20 cellular contexts compared by ENCODE assay signal in the genomic region with DNA sequence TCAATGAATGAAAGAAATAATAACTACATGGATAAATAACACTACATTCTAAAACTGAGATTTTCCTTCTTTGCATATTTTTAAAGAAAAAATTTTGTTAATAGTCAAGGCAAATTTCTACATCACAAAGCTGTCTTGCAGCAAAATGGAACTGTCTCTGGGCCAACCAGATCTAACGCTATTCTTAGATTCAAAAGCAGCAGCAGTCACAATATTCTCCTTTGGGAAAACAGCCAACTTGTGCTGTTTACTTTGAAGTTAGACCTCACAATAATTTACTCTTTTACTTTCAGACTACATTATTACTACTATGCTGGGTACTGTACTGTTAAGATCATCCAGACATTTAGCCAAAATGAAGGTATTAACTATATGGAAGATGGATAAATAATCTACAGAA.
DNase-seq lines count a peak whose midpoint lies in the region; ATAC-seq, FAIRE-seq and TF ChIP-seq lines count a peak whose summit lies in the region.
"Had no signal": no experiment of that assay in that cellular context is flagged by ENCODE, and none has a peak within 500 bp of the region (broad histone marks: within the 10 kb centered on the region; RNA-seq: fewer than 3 reads in every experiment).

No MANE protein-coding gene starts in this region.

- no peak overlapping the region for H2AFZ ChIP-seq in endothelial cell of umbilical vein (ENCODE audit: low read depth, low read length)

- no peaks in the 10 kb centered on the region for H3K9me1 ChIP-seq in endothelial cell of umbilical vein (replicated peaks; ENCODE audit: control insufficient read depth, extremely low read depth, insufficient read depth, low read length)

- POLR2A ChIA-PET in endothelial cell of umbilical vein (lab: Charles Lee): no interaction called here

- no peaks in the 10 kb centered on the region for H4K20me1 ChIP-seq in endothelial cell of umbilical vein (replicated peaks; ENCODE audit: control insufficient read depth, extremely low read depth, insufficient read depth, low read length)

- no peaks in the 10 kb centered on the region for H3K9me3 ChIP-seq in left ventricle myocardium inferior (replicated peaks)
- H3K9me3 ChIP-seq in endothelial cell of umbilical vein (replicated peaks; ENCODE audit: control insufficient read depth, insufficient read depth, low read length): no peaks in the 10 kb centered on the region
- H3K9me3 ChIP-seq in aorta (ENCODE audit: control insufficient read depth, low read length): no peaks in the 10 kb centered on the region
- H3K9me3 ChIP-seq: SJCRH30 had no signal

- FAIRE-seq in endothelial cell of umbilical vein (lab: Jason Lieb, UNC) (no peak), urothelium cell line (lab: Jason Lieb, UNC) (peak; percentile 53)
- FAIRE-seq: A204.1, GM12892, HepG2 had no signal

- peaks cover 20% of the 10 kb centered on the region for H3K4me1 ChIP-seq in left ventricle myocardium inferior
- no peaks in the 10 kb centered on the region for H3K4me1 ChIP-seq in endothelial cell of umbilical vein (ENCODE audit: control insufficient read depth, extremely low read depth, insufficient read depth, low read length)
- no peaks in the 10 kb centered on the region for H3K4me1 ChIP-seq in aorta (ENCODE audit: control insufficient read depth in 1 of 2, insufficient read depth in 2 of 2, low read length in 2 of 2)
- H3K4me1 ChIP-seq: SJCRH30 had no signal

- H3K79me2 ChIP-seq in endothelial cell of umbilical vein (ENCODE audit: control insufficient read depth, insufficient read depth, low read length): no peaks in the 10 kb centered on the region

- CTCF ChIA-PET in endothelial cell of umbilical vein (lab: Charles Lee): no interaction called here

- BruUV-seq in endothelial cell of umbilical vein (replicated peaks; lab: Mats Ljungman, UMichigan): no TSS peak

- H3K27ac ChIP-seq in left ventricle myocardium inferior (replicated peaks) (no peak overlapping the region), endothelial cell of umbilical vein (ENCODE audit: insufficient read depth, low read depth, low read length) (no peak overlapping the region), aorta (ENCODE audit: low read depth in 1 of 2, low read length in 2 of 2) (no peak overlapping the region)
- H3K27ac ChIP-seq: SJCRH30 had no signal

- TF ChIP-seq POLR2A in endothelial cell of umbilical vein (IDR thresholded peaks at IDR 0.05; ENCODE audit: low read depth, low read length): no peak

- DNase-seq in Right ventricle myocardium superior (no peak), left ventricle myocardium inferior (no peak), endothelial cell of umbilical vein (ENCODE audit: low read depth, low spot score) (peak; percentile 32), left kidney (ENCODE audit: low read depth, low spot score) (peak; percentile 4), urothelium cell line (ENCODE audit: low spot score) (no peak), aorta (no peak), C1 segment of cervical spinal cord (lab: John Stamatoyannopoulos, UW) (no peak)
- DNase-seq: CD4-positive, CD25-positive, alpha-beta regulatory T cell; DMS79 treated with DMSO at 0.1 percent for 48 hours; GDM1; HFFc6; MM.1S; NCI-H1105; NCI-H187; NCI-H2171; SJCRH30 had no signal

- intact Hi-C loops in Right ventricle myocardium superior (cut with DNase I): no loop called here
- intact Hi-C loops in left ventricle myocardium inferior (cut with micrococcal nuclease): no loop called here
- intact Hi-C loops in endothelial cell of umbilical vein (cut with micrococcal nuclease): no loop called here
- intact Hi-C loops in aorta (cut with DNase I): no loop called here

- H3K9ac ChIP-seq in endothelial cell of umbilical vein (replicated peaks; ENCODE audit: extremely low read depth, insufficient read depth, low read length): no peak overlapping the region

- 3 to 6% methylated on average over 1 of the region's 1 CpG for WGBS in aorta, 2 donors

- H3K4me3 ChIP-seq in left ventricle myocardium inferior (no peak overlapping the region), endothelial cell of umbilical vein (replicated peaks in 1 of 3; ENCODE audit: insufficient read depth in 1 of 3, low read depth in 1 of 3, low read length in 3 of 3) (no peak overlapping the region), aorta (ENCODE audit: low read length in 2 of 2) (no peak overlapping the region)
- H3K4me3 ChIP-seq: SJCRH30 had no signal

- no peak overlapping the region for H3K4me2 ChIP-seq in endothelial cell of umbilical vein (ENCODE audit: insufficient read depth, low read length)

- dilution Hi-C loops in endothelial cell of umbilical vein (cut with MboI; ENCODE audit: extremely low pct_ligation_motif_present, low sequenced_read_pairs): no loop called here

- TF ChIP-seq CTCF in left ventricle myocardium inferior (IDR thresholded peaks at IDR 0.05; ENCODE audit: borderline replicate concordance) (no peak), endothelial cell of umbilical vein (IDR thresholded peaks at IDR 0.05; ENCODE audit: extremely low read depth in 1 of 2, insufficient read depth in 1 of 2, low read depth in 1 of 2, low read length in 2 of 2) (no peak)

- peak; percentile 59 for ATAC-seq in Right ventricle myocardium superior (ENCODE audit: poor library complexity)
- no peak for ATAC-seq in aorta (ENCODE audit: low FRiP score)
- ATAC-seq in HG03175 (IDR thresholded peaks at IDR 0.05; ENCODE audit: unreplicated experiment): no peak
- ATAC-seq: HepG2 had no signal

- H3K36me3 ChIP-seq in left ventricle myocardium inferior (peaks cover 7% of the 10 kb centered on the region), endothelial cell of umbilical vein (ENCODE audit: control insufficient read depth in 2 of 2, extremely low read depth in 1 of 2, insufficient read depth in 2 of 2, low read length in 2 of 2) (no peaks in the 10 kb centered on the region), aorta (ENCODE audit: control insufficient read depth in 1 of 2, insufficient read depth in 2 of 2, low read length in 1 of 2) (peaks cover 0 to 4% of the 10 kb centered on the region in 2 donors)

- H3K27me3 ChIP-seq in left ventricle myocardium inferior (ENCODE audit: low read depth) (no peaks in the 10 kb centered on the region), endothelial cell of umbilical vein (ENCODE audit: control insufficient read depth in 2 of 2, insufficient read depth in 2 of 2, low read length in 2 of 2) (no peaks in the 10 kb centered on the region), aorta (ENCODE audit: control insufficient read depth in 1 of 2, insufficient read depth in 2 of 2, low read length in 1 of 2) (no peaks in the 10 kb centered on the region)
- H3K27me3 ChIP-seq: SJCRH30 had no signal

TF ChIP-seq in endothelial cell of umbilical vein, 7 proteins besides CTCF, POLR2A, EP300 and RAD21:
- no peak for TF ChIP-seq JUN (IDR thresholded peaks at IDR 0.05; ENCODE audit: borderline replicate concordance, insufficient read depth, insufficient read length, low read depth)
- no peak for TF ChIP-seq POLR2AphosphoS5 (IDR thresholded peaks at IDR 0.05; ENCODE audit: insufficient read depth, low read depth, low read length)

Comparison
In these comparisons a context has a peak if more than half of its experiments do, and no peak if none do; other contexts are left out.
1. DNase-seq: peak in endothelial cell of umbilical vein (single experiment) and left kidney (single experiment); none in Right ventricle myocardium superior (single experiment), left ventricle myocardium inferior (single experiment), urothelium cell line (single experiment), aorta (0 of 2) and C1 segment of cervical spinal cord (0 of 14).